ENCODE assay signal across 12 cellular contexts in the genomic region with DNA sequence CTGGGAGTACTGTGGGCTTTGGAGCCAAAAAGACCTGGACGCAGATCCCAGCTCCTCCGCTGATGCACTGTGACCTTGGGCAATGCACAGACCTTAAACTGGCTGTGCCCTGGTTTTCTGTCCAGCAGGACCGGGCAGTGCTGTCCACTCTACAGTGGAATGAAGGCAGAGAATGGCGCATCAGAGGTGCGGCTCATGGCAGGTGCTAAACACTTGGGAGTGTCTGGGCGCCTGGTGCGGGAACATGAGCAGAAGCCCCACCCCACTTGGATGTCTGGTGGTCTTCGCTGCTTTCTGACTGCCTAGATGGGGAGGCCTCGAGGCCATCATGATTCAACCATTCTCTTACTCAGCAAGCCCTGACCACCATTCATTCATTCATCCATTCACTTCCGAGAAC.
"Had no signal": no experiment of that assay in that cellular context is flagged by ENCODE, and none has a peak within 500 bp of the region (broad histone marks: within the 10 kb centered on the region; RNA-seq: fewer than 3 reads in every experiment).

No MANE protein-coding gene starts in this region.

- H3K36me3 ChIP-seq: tibial artery, vagina had no signal

- H3K4me3 ChIP-seq: mucosa of descending colon, tibial artery, vagina had no signal

- H3K27ac ChIP-seq: epithelial cell of prostate, tibial artery, vagina had no signal

- DNase-seq: activated naive CD8-positive, alpha-beta T cell treated with anti-CD3 and anti-CD28 coated beads, Interleukin-2, amount 10 ng/mL, durations not matched to agents 7 days and 5 days; amniotic stem cell; cortex of kidney; endodermal cell; hippocampal formation; mesendoderm; nephron progenitor cell; occipital lobe; tibial artery had no signal

- H3K27me3 ChIP-seq: tibial artery, vagina had no signal

- H3K9me3 ChIP-seq: tibial artery, vagina had no signal
